ENCODE assay signal across 8 cellular contexts in the genomic region with DNA sequence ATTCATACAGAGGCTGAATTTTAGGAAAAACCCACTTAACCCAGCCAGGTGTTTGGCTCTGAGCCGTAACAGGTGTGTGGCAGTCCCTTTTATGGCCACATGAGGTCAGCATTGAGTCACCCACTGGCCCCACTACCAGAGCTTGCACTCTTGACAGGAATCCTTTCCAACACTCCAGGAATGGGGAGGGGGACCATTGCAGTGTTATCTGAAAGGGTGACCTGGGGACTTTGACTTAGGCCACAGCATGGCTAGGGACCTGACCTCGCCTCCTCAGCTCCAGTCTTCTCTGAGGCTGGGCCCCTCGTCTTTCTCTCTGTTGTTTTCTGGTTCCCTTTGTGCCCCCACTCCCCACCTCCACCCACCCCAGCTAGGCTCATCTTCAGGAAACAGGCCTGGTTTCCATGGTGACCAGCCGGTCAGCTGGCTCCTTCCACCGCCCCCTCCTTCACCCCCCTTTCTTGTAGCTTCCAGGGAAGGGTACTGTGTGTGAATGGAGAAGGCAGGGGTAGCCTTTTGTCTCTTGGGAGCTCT. TPM values are rescaled to one million over a fixed set of nuclear protein-coding genes. Genes with fewer than 3 reads are reported as not detected.
A peak's percentile ranks its signal among the peaks of the same experiment; 100 is the strongest.
DNase-seq lines count a peak whose midpoint lies in the region; ATAC-seq and TF ChIP-seq lines count a peak whose summit lies in the region.

No MANE protein-coding gene starts in this region.

- no peak overlapping the region for H3K4me3 Mint-ChIP-seq in activated T-cell treated with anti-CD3 and anti-CD28 coated beads, Interleukin-2, amount 50 U/mL, for 24 hours

- peaks cover 51 to 55% (median 52%) of the 10 kb centered on the region in 11 experiments for H3K27me3 ChIP-seq in BLaER1 treated with 17β-estradiol and CSF1 and Interleukin-3, amounts not matched to agents 10 nM and 100 nM
- peaks cover 0 to 21% (median 13%) of the 10 kb centered on the region in 3 donors for H3K27me3 ChIP-seq in psoas muscle (ENCODE audit: insufficient read depth in 3 of 3, low read length in 2 of 3)

- H3K27ac Mint-ChIP-seq in activated T-cell treated with anti-CD3 and anti-CD28 coated beads, Interleukin-2, amount 50 U/mL, for 24 hours, result no peak overlapping the region

- H3K4me1 ChIP-seq in BLaER1 treated with 17β-estradiol and CSF1 and Interleukin-3, amounts not matched to agents 10 nM and 100 nM, result peaks cover 27 to 46% (median 37%) of the 10 kb centered on the region in 10 experiments
- H3K4me1 ChIP-seq in psoas muscle, result peaks cover 15% of the 10 kb centered on the region

- H3K9me3 ChIP-seq in BLaER1 treated with 17β-estradiol and CSF1 and Interleukin-3, amounts not matched to agents 10 nM and 100 nM (replicated peaks in 1 of 11), result no peaks in the 10 kb centered on the region
- no peaks in the 10 kb centered on the region for H3K9me3 ChIP-seq in psoas muscle

- H3K27me3 Mint-ChIP-seq in activated T-cell treated with anti-CD3 and anti-CD28 coated beads, Interleukin-2, amount 50 U/mL, for 24 hours, result peaks cover 46% of the 10 kb centered on the region

- TF ChIP-seq CTCF in GM20000 (IDR thresholded peaks at IDR 0.05; ENCODE audit: extremely low read depth, missing control alignments) (peak; percentile 93), foreskin fibroblast (IDR thresholded peaks at IDR 0.05; ENCODE audit: low read depth, low read length) (peak; percentile 98), psoas muscle (IDR thresholded peaks at IDR 0.05) (peak; percentile 83)

- WGBS in psoas muscle, 3 donors, result 41 to 50% (median 46%) methylated on average over 5 of the region's 5 CpGs

- H3K36me3 ChIP-seq in BLaER1 treated with 17β-estradiol and CSF1 and Interleukin-3, amounts not matched to agents 10 nM and 100 nM, result peaks cover 0 to 2% (median 0%) of the 10 kb centered on the region in 11 experiments; a peak in 3 of 22 replicates
- H3K36me3 ChIP-seq in psoas muscle (ENCODE audit: insufficient read depth in 1 of 2, low read depth in 1 of 2), result no peaks in the 10 kb centered on the region

- peaks cover 45% of the 10 kb centered on the region for H3K4me1 Mint-ChIP-seq in activated T-cell treated with anti-CD3 and anti-CD28 coated beads, Interleukin-2, amount 50 U/mL, for 24 hours (ENCODE audit: low read depth)

- peak; percentile 80 for DNase-seq in GM20000 (ENCODE audit: low spot score)
- DNase-seq in NCI-H774 (lab: John Stamatoyannopoulos, UW), result peak; percentile 21
- peak; percentile 76 for DNase-seq in activated T-cell treated with anti-CD3 and anti-CD28 coated beads, Interleukin-2, amount 50 U/mL, for 24 hours
- peak in 1 of 2 donors; percentile 59 for DNase-seq in foreskin fibroblast
- peak in 1 of 2 donors; percentile 55 for DNase-seq in psoas muscle
- DNase-seq in cerebellar nuclear complex (lab: John Stamatoyannopoulos, UW), result no peak

- H4K20me1 ChIP-seq in BLaER1 treated with 17β-estradiol and CSF1 and Interleukin-3, amounts not matched to agents 10 nM and 100 nM, result peaks cover 0 to 49% (median 31%) of the 10 kb centered on the region in 11 experiments; a peak in 19 of 22 replicates

- intact Hi-C loops in psoas muscle (cut with DNase I), result loop anchor here (1.0 to 5.0 kb wide), 3 partner anchors 39 to 70 kb away; no protein-coding TSS in a partner anchor

- no peaks in the 10 kb centered on the region for H3K9me3 Mint-ChIP-seq in activated T-cell treated with anti-CD3 and anti-CD28 coated beads, Interleukin-2, amount 50 U/mL, for 24 hours

- H3K4me3 ChIP-seq in BLaER1 treated with 17β-estradiol and CSF1 and Interleukin-3, amounts not matched to agents 10 nM and 100 nM, result no peak overlapping the region
- no peak overlapping the region for H3K4me3 ChIP-seq in foreskin fibroblast (ENCODE audit: low read depth in 1 of 2, low read length in 2 of 2)
- H3K4me3 ChIP-seq in psoas muscle, result no peak overlapping the region

- no peak overlapping the region for H3K27ac ChIP-seq in BLaER1 treated with 17β-estradiol and CSF1 and Interleukin-3, amounts not matched to agents 10 nM and 100 nM
- H3K27ac ChIP-seq in psoas muscle, result no peak overlapping the region

- ATAC-seq in psoas muscle (peak; percentile 26 to 40 (median 34)), HG03025 (IDR thresholded peaks at IDR 0.05; ENCODE audit: low FRiP score, unreplicated experiment) (no peak)

- peak overlapping the region in 10 of 11 experiments; percentile 2 to 67 (median 52); a peak in 14 of 22 replicates for H3K4me2 ChIP-seq in BLaER1 treated with 17β-estradiol and CSF1 and Interleukin-3, amounts not matched to agents 10 nM and 100 nM

- H3K9ac ChIP-seq in BLaER1 treated with 17β-estradiol and CSF1 and Interleukin-3, amounts not matched to agents 10 nM and 100 nM, result no peak overlapping the region

- H3K36me3 Mint-ChIP-seq in activated T-cell treated with anti-CD3 and anti-CD28 coated beads, Interleukin-2, amount 50 U/mL, for 24 hours (ENCODE audit: low read depth), result peaks cover 17% of the 10 kb centered on the region

RNA-seq across cellular contexts. Expression of a gene that starts 2.1 kb away (rescaled TPM):
- not detected for total RNA-seq in psoas muscle
- polyA plus RNA-seq in psoas muscle, result under 1 TPM in 2 of 3 donors, not detected in 1; 0.04 to 0.07 TPM

RNA-seq across cellular contexts. Expression of a gene that starts 2.8 kb away (rescaled TPM):
- total RNA-seq in psoas muscle, result 1 to 10 TPM; 2.1 to 5.0 (median 3.0) TPM
- polyA plus RNA-seq in psoas muscle, result 1 to 10 TPM; 2.8 to 5.2 (median 4.0) TPM

RNA-seq across cellular contexts. Expression of a gene that starts 10.8 kb away (rescaled TPM):
- 10 to 100 TPM; 10.9 to 23.3 (median 18.0) TPM for total RNA-seq in psoas muscle
- polyA plus RNA-seq in psoas muscle, result 10 to 100 TPM; 16.0 to 23.6 (median 20.8) TPM

RNA-seq across cellular contexts. Expression of a gene that starts 21.3 kb away (rescaled TPM):
- total RNA-seq in psoas muscle, result 1,000 to 10,000 TPM; 1,150 to 1,595 (median 1,339) TPM
- polyA plus RNA-seq in psoas muscle, result 1,000 to 10,000 TPM in 2 of 3 donors, 100 to 1,000 TPM in 1; 743 to 1,128 (median 1,033) TPM

RNA-seq across cellular contexts. Expression of a gene that starts 44.8 kb away (rescaled TPM):
- 10 to 100 TPM; 29.6 to 80.7 (median 41.6) TPM for total RNA-seq in psoas muscle
- polyA plus RNA-seq in psoas muscle, result 10 to 100 TPM; 29.1 to 39.7 (median 39.1) TPM

Comparison
In these comparisons a context has a peak if more than half of its experiments do, and no peak if none do; other contexts are left out.
1. DNase-seq: peak in GM20000 (single experiment), NCI-H774 (single experiment) and activated T-cell treated with anti-CD3 and anti-CD28 coated beads, Interleukin-2, amount 50 U/mL, for 24 hours (single experiment); none in cerebellar nuclear complex (0 of 2).
2. Peak in every context shown above with its lines, with median percentiles within 50 percentile points of each other: CTCF ChIP-seq.